ENCODE assay signal across 30 cellular contexts in genomic region chr22:47287516-47287915, GRCh38.
"Had no signal": no experiment of that assay in that cellular context is flagged by ENCODE, and none has a peak within 500 bp of the region (broad histone marks: within the 10 kb centered on the region; RNA-seq: fewer than 3 reads in every experiment).

No MANE protein-coding gene starts in this region.

- DNase-seq: hippocampal formation; immature natural killer cell; kidney; left colon; left lung; lower lobe of right lung; mammary epithelial cell; mesenchymal stem cell; naive B cell; natural killer cell; nephron progenitor cell; occipital lobe; right cardiac atrium; small intestine; spleen; stimulated activated CD4-positive, alpha-beta T cell treated with anti-CD3 and anti-CD28 coated beads, Interleukin-2, amount 100 ng/mL, for 48 hours; stimulated activated CD4-positive, alpha-beta T cell treated with anti-CD3 and anti-CD28 coated beads, Interleukin-4, amount 100 ng/mL, for 4 hours; stimulated activated CD8-positive, alpha-beta memory T cell treated with anti-CD3 and anti-CD28 coated beads, Interleukin-4, amount 100 ng/mL, for 48 hours; stimulated activated naive CD4-positive, alpha-beta T cell treated with Interleukin-2 at 50 U/mL for 16 hours; stimulated activated naive CD8-positive, alpha-beta T cell treated with anti-CD3 and anti-CD28 coated beads, Interleukin-15, amount 100 ng/mL, for 72 hours; substantia nigra; testis; thyroid gland; transverse colon; upper lobe of left lung had no signal

- H3K27me3 ChIP-seq: neural progenitor cell, neutrophil, ovary, testis, thyroid gland, transverse colon, upper lobe of left lung had no signal

- H3K27ac ChIP-seq: left lung, lower lobe of right lung, neural progenitor cell, neutrophil, ovary, spleen, testis, thyroid gland, transverse colon, upper lobe of left lung had no signal

- H3K4me1 ChIP-seq: left lung, neural progenitor cell, spleen, transverse colon had no signal

- H3K4me3 ChIP-seq: left lung, lower lobe of right lung, neural progenitor cell, ovary, spleen, testis, thyroid gland, transverse colon, upper lobe of left lung had no signal

- H3K9ac ChIP-seq: neural progenitor cell had no signal

- H3K9me3 ChIP-seq: left lung, lower lobe of right lung, neutrophil, ovary, spleen, testis, thyroid gland, transverse colon, upper lobe of left lung had no signal

- H2AFZ ChIP-seq: neural progenitor cell had no signal

- ATAC-seq: left colon; left lung; lower lobe of right lung; natural killer cell; right cardiac atrium; sciatic nerve; stimulated activated memory B cell treated with anti-CD40 and anti-IgM and Interleukin-4, amounts not matched to agents 10 μg/mL and 1 μg/mL and 100 μg/mL, for 72 hours; stimulated activated naive CD8-positive, alpha-beta T cell treated with anti-CD3 and anti-CD28 coated beads, Interleukin-15, amount 100 ng/mL, for 72 hours had no signal

- H3K4me2 ChIP-seq: neural progenitor cell had no signal

- H3K36me3 ChIP-seq: left lung, lower lobe of right lung, neural progenitor cell, neutrophil, ovary, spleen, thyroid gland, transverse colon, upper lobe of left lung had no signal
